ENCODE assay signal across 8 cellular contexts in the genomic region with DNA sequence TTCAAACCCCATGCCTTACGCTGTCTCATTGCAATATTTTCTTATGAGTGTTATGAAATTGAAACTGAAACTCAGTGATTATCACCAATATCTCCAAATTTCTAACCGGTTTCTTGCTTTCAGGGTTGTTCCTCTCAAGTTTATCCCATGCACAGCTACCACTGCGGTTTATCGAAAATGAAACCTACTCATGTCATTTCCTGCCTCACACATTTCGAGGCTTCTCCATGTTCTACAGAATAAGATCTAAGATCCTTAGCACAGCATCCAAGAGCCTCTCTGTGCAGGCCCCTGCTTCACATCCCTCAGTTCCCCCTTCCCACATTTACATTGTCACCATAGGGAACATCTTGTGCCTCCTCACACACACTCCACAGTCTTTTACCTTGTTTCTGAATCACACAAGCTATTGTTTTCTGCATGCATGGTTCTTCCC.
DNase-seq lines count a peak whose midpoint lies in the region; ATAC-seq and TF ChIP-seq lines count a peak whose summit lies in the region.

No MANE protein-coding gene starts in this region.

- H3K4me3 Mint-ChIP-seq in activated naive CD8-positive, alpha-beta T cell, result peak overlapping the region; percentile 68
- peak overlapping the region; percentile 20 to 38 for H3K4me3 Mint-ChIP-seq in stimulated activated naive CD8-positive, alpha-beta T cell treated with anti-CD3 and anti-CD28 coated beads, Interleukin-15, amount 100 ng/mL, for 72 hours

- DNase-seq in NOMO-1 treated with DMSO at 0.1 percent for 48 hours (lab: John Stamatoyannopoulos, UW; ENCODE audit: unreplicated experiment) (peak; percentile 93), AG20443 (ENCODE audit: low spot score) (no peak), DMS114 treated with DMSO at 0.1 percent for 48 hours (lab: John Stamatoyannopoulos, UW; ENCODE audit: unreplicated experiment) (no peak), WERI-Rb-1 (no peak)
- DNase-seq in stimulated activated naive CD8-positive, alpha-beta T cell treated with anti-CD3 and anti-CD28 coated beads, Interleukin-15, amount 100 ng/mL, for 72 hours, result peak; percentile 46 to 67

- ATAC-seq in GM18508 (IDR thresholded peaks at IDR 0.05; ENCODE audit: insufficient read depth, unreplicated experiment) (peak; percentile 95), HG02642 (IDR thresholded peaks at IDR 0.05; ENCODE audit: poor library complexity, unreplicated experiment) (peak; percentile 98)
- peak; percentile 95 for ATAC-seq in stimulated activated naive CD8-positive, alpha-beta T cell treated with anti-CD3 and anti-CD28 coated beads, Interleukin-15, amount 100 ng/mL, for 72 hours

- peak overlapping the region; percentile 86 for H3K27ac Mint-ChIP-seq in activated naive CD8-positive, alpha-beta T cell
- peak overlapping the region in 1 of 2 donors; percentile 42 for H3K27ac Mint-ChIP-seq in stimulated activated naive CD8-positive, alpha-beta T cell treated with anti-CD3 and anti-CD28 coated beads, Interleukin-15, amount 100 ng/mL, for 72 hours

- no peaks in the 10 kb centered on the region for H3K9me3 ChIP-seq in WERI-Rb-1 (ENCODE audit: severe bottlenecking)

- H3K27me3 ChIP-seq in WERI-Rb-1 (ENCODE audit: insufficient read depth, low read depth, severe bottlenecking), result no peaks in the 10 kb centered on the region

- peaks cover 4% of the 10 kb centered on the region for H3K9me3 Mint-ChIP-seq in activated naive CD8-positive, alpha-beta T cell (ENCODE audit: low read depth)
- H3K9me3 Mint-ChIP-seq in stimulated activated naive CD8-positive, alpha-beta T cell treated with anti-CD3 and anti-CD28 coated beads, Interleukin-15, amount 100 ng/mL, for 72 hours, result peaks cover 8 to 10% of the 10 kb centered on the region in 2 donors

- H3K36me3 Mint-ChIP-seq in activated naive CD8-positive, alpha-beta T cell, result peaks cover 5% of the 10 kb centered on the region

- H3K27me3 Mint-ChIP-seq in activated naive CD8-positive, alpha-beta T cell, result no peaks in the 10 kb centered on the region
- no peaks in the 10 kb centered on the region for H3K27me3 Mint-ChIP-seq in stimulated activated naive CD8-positive, alpha-beta T cell treated with anti-CD3 and anti-CD28 coated beads, Interleukin-15, amount 100 ng/mL, for 72 hours

- H3K27ac ChIP-seq in WERI-Rb-1, result no peak overlapping the region

- peaks cover 41% of the 10 kb centered on the region for H3K4me1 Mint-ChIP-seq in activated naive CD8-positive, alpha-beta T cell (ENCODE audit: low read depth)
- peaks cover 35% of the 10 kb centered on the region for H3K4me1 Mint-ChIP-seq in stimulated activated naive CD8-positive, alpha-beta T cell treated with anti-CD3 and anti-CD28 coated beads, Interleukin-15, amount 100 ng/mL, for 72 hours

- H3K36me3 ChIP-seq in WERI-Rb-1, result no peaks in the 10 kb centered on the region

- no peak overlapping the region for H3K4me3 ChIP-seq in WERI-Rb-1 (ENCODE audit: low read depth, low read length)

- TF ChIP-seq CTCF in WERI-Rb-1 (IDR thresholded peaks at IDR 0.05; ENCODE audit: low read depth, low read length), result no peak

Comparison
In these comparisons a context has a peak if more than half of its experiments do, and no peak if none do; other contexts are left out.
1. DNase-seq: peak in NOMO-1 treated with DMSO at 0.1 percent for 48 hours (single experiment) and stimulated activated naive CD8-positive, alpha-beta T cell treated with anti-CD3 and anti-CD28 coated beads, Interleukin-15, amount 100 ng/mL, for 72 hours (2 of 2); none in AG20443 (single experiment), DMS114 treated with DMSO at 0.1 percent for 48 hours (single experiment) and WERI-Rb-1 (single experiment).
2. Peak in every context shown above with its lines, with median percentiles within 50 percentile points of each other: ATAC-seq.